In the genomic region with DNA sequence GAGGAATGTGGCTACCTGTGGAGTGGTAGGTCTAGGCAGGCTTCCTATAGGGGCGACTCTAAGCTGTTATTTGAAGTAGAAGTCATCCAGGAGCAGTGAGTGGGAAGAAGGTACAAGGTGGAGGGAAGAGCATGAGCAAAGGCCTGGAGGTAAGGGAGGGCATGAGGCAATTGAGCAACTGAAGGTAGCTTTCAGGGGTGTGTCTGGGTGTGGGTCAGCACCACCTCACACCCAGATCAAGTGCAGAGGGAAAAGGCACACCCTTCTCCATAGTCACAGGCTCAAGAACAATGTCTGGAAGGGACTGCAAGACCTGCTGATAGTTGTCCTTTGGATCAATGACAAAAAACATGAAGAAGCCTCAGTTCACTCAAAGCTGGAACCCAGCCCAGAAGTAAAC, we compare ENCODE assay signal across 17 cellular contexts. TPM values are rescaled to one million over a fixed set of nuclear protein-coding genes. Genes with fewer than 3 reads are reported as not detected.
A peak's percentile ranks its signal among the peaks of the same experiment; 100 is the strongest.
DNase-seq lines count a peak whose midpoint lies in the region; ATAC-seq and TF ChIP-seq lines count a peak whose summit lies in the region.
"Had no signal": no experiment of that assay in that cellular context is flagged by ENCODE, and none has a peak within 500 bp of the region (broad histone marks: within the 10 kb centered on the region; RNA-seq: fewer than 3 reads in every experiment).

No MANE protein-coding gene starts in this region.

- H3K9me2 ChIP-seq in GM23338 (ENCODE audit: insufficient read depth) (peaks cover 10% of the 10 kb centered on the region; the same call in 1 of the 2 replicates), PC-9 (ENCODE audit: insufficient read depth) (no peaks in the 10 kb centered on the region)

- H3K23ac ChIP-seq in mesendoderm (ENCODE audit: low read length) = no peak overlapping the region

- H3K4me3 Mint-ChIP-seq in GM23338 = no peak overlapping the region
- H3K4me3 Mint-ChIP-seq: B cell; CD8-positive, alpha-beta memory T cell had no signal

- intact Hi-C loops in PC-9 (cut with micrococcal nuclease; ENCODE audit: unreplicated experiment) = no loop called here

- no peak overlapping the region for H3K4me3 ChIP-seq in GM23338
- no peak overlapping the region for H3K4me3 ChIP-seq in PC-9
- H3K4me3 ChIP-seq in esophagus (ENCODE audit: low read depth in 1 of 2, low read length in 2 of 2) = no peak overlapping the region
- H3K4me3 ChIP-seq in mesendoderm (ENCODE audit: low read length) = no peak overlapping the region
- H3K4me3 ChIP-seq: BLaER1 treated with 17β-estradiol and CSF1 and Interleukin-3, amounts not matched to agents 10 nM and 100 nM; GM23248 had no signal

- DNase-seq in GM23338 (ENCODE audit: low spot score) (no peak), PC-9 (no peak), mesendoderm (peak; percentile 46), HEK293T (ENCODE audit: extremely low spot score) (no peak)
- DNase-seq in activated CD8-positive, alpha-beta memory T cell treated with anti-CD3 and anti-CD28 coated beads, Interleukin-2, amount 50 U/mL, for 4 hours = no peak
- DNase-seq: CD8-positive, alpha-beta memory T cell; COR-L47; DMS153; DMS79; GDM1; GM23248; H7 had no signal

- WGBS in esophagus, 2 donors = 72 to 73% methylated on average over 1 of the region's 1 CpG
- WGBS in mesendoderm (ENCODE audit: extremely low coverage, insufficient coverage, low lambda C conversion rate) = no CpG with 5 or more reads among the region's 1 CpG

- no peak overlapping the region for H3K56ac ChIP-seq in mesendoderm (ENCODE audit: low read length)

- no peak overlapping the region for H3K9ac ChIP-seq in mesendoderm (ENCODE audit: low read length)
- H3K9ac ChIP-seq: BLaER1 treated with 17β-estradiol and CSF1 and Interleukin-3, amounts not matched to agents 10 nM and 100 nM; GM23248 had no signal

- H3F3A ChIP-seq in GM23338 (replicated peaks; ENCODE audit: low read depth) = no peaks in the 10 kb centered on the region
- no peaks in the 10 kb centered on the region for H3F3A ChIP-seq in PC-9 (ENCODE audit: insufficient read depth, low read depth)

- no peaks in the 10 kb centered on the region for H3K4me1 ChIP-seq in GM23338 (ENCODE audit: insufficient read depth)
- peaks cover 11% of the 10 kb centered on the region for H3K4me1 ChIP-seq in PC-9 (replicated peaks; ENCODE audit: insufficient read depth)
- H3K4me1 ChIP-seq in esophagus (ENCODE audit: control insufficient read depth in 2 of 2, insufficient read depth in 2 of 2, low read length in 1 of 2) = peaks cover 7 to 10% of the 10 kb centered on the region in 2 donors
- no peaks in the 10 kb centered on the region for H3K4me1 ChIP-seq in mesendoderm (ENCODE audit: control insufficient read depth, low read depth, low read length)
- H3K4me1 ChIP-seq: BLaER1 treated with 17β-estradiol and CSF1 and Interleukin-3, amounts not matched to agents 10 nM and 100 nM had no signal

- no peaks in the 10 kb centered on the region for H3K9me3 ChIP-seq in PC-9 (ENCODE audit: insufficient read depth, low read depth)
- H3K9me3 ChIP-seq in esophagus (ENCODE audit: control insufficient read depth in 2 of 2, insufficient read depth in 1 of 2, low read depth in 1 of 2, low read length in 1 of 2) = peaks cover 0 to 4% of the 10 kb centered on the region in 2 donors
- H3K9me3 ChIP-seq: BLaER1 treated with 17β-estradiol and CSF1 and Interleukin-3, amounts not matched to agents 10 nM and 100 nM had no signal

- H3K4me2 ChIP-seq in GM23338 (no peak overlapping the region), PC-9 (0 out of 2 replicates have a peak overlapping the region, but pooled peaks have one; percentile 12), mesendoderm (ENCODE audit: low read length) (no peak overlapping the region)
- H3K4me2 ChIP-seq: BLaER1 treated with 17β-estradiol and CSF1 and Interleukin-3, amounts not matched to agents 10 nM and 100 nM had no signal

- H3K4ac ChIP-seq in mesendoderm (ENCODE audit: low read depth, low read length) = no peak overlapping the region

- no peaks in the 10 kb centered on the region for H4K20me1 ChIP-seq in GM23338 (replicated peaks; ENCODE audit: insufficient read depth)
- H4K20me1 ChIP-seq in PC-9 (ENCODE audit: insufficient read depth) = no peaks in the 10 kb centered on the region
- H4K20me1 ChIP-seq: BLaER1 treated with 17β-estradiol and CSF1 and Interleukin-3, amounts not matched to agents 10 nM and 100 nM had no signal

- TF ChIP-seq CTCF in GM23338 (conservative IDR thresholded peaks at IDR 0.05; ENCODE audit: low read depth in 2 of 2) (no peak), PC-9 (conservative IDR thresholded peaks at IDR 0.05) (no peak)

- H4K5ac ChIP-seq in mesendoderm (ENCODE audit: low read length) = no peak overlapping the region

- peaks cover 2% of the 10 kb centered on the region for H3K27me3 Mint-ChIP-seq in GM23338 (ENCODE audit: insufficient read depth, low read depth, poor library complexity)

- no peak overlapping the region for H2BK5ac ChIP-seq in mesendoderm (ENCODE audit: low read length)

- CTCF ChIA-PET in PC-9 (lab: Charles Lee) = no interaction called here
- CTCF ChIA-PET in HEK293T (lab: Yijun Ruan, JAX) = interaction anchor here (1.2 kb wide), 1 partner anchor 11 kb away, joined by 3 read pairs; no protein-coding TSS in a partner anchor

- H3K79me1 ChIP-seq in mesendoderm (ENCODE audit: low read length) = no peaks in the 10 kb centered on the region

- ATAC-seq in GM23338 = no peak
- ATAC-seq: HCT116, HepG2 had no signal

- H3K27ac ChIP-seq in GM23338 (ENCODE audit: low read depth) (no peak overlapping the region), PC-9 (no peak overlapping the region), esophagus (ENCODE audit: low read depth in 2 of 2, low read length in 1 of 2) (peak overlapping the region; percentile 79 to 94), mesendoderm (ENCODE audit: low read depth, low read length) (no peak overlapping the region)
- H3K27ac ChIP-seq: BLaER1 treated with 17β-estradiol and CSF1 and Interleukin-3, amounts not matched to agents 10 nM and 100 nM; GM23248 had no signal

- no peak overlapping the region for H3K27ac Mint-ChIP-seq in GM23338
- H3K27ac Mint-ChIP-seq: B cell; CD8-positive, alpha-beta memory T cell had no signal

- POLR2A ChIA-PET in PC-9 (lab: Charles Lee; ENCODE audit: unreplicated experiment) (no interaction called here), HEK293T (lab: Yijun Ruan, JAX) (no interaction called here)

- no peak overlapping the region for H4K8ac ChIP-seq in mesendoderm (ENCODE audit: low read depth, low read length)

- H2AFZ ChIP-seq in GM23338 = no peak overlapping the region
- H2AFZ ChIP-seq in PC-9 = no peak overlapping the region
- H2AFZ ChIP-seq: GM23248 had no signal

- H2BK15ac ChIP-seq in mesendoderm (replicated peaks; ENCODE audit: low read depth) = no peak overlapping the region

- H3K27me3 ChIP-seq in GM23338 (ENCODE audit: insufficient read depth) (no peaks in the 10 kb centered on the region), PC-9 (ENCODE audit: insufficient read depth, low read depth) (no peaks in the 10 kb centered on the region), esophagus (ENCODE audit: control insufficient read depth in 1 of 2, insufficient read depth in 2 of 2, low read length in 2 of 2) (no peaks in the 10 kb centered on the region), mesendoderm (ENCODE audit: insufficient read depth, low read length, poor library complexity) (no peaks in the 10 kb centered on the region)
- H3K27me3 ChIP-seq: BLaER1 treated with 17β-estradiol and CSF1 and Interleukin-3, amounts not matched to agents 10 nM and 100 nM had no signal

- BruUV-seq in PC-9 (replicated peaks; lab: Mats Ljungman, UMichigan) = no TSS peak

- H2BK120ac ChIP-seq in mesendoderm (ENCODE audit: low read depth, low read length) = no peak overlapping the region

- H3K9me3 Mint-ChIP-seq in GM23338 = no peaks in the 10 kb centered on the region; the same call in 2 of the 3 replicates

- 0 out of 3 replicates have a peak, but pooled peaks cover 3% of the 10 kb centered on the region for H3K4me1 Mint-ChIP-seq in GM23338
- H3K4me1 Mint-ChIP-seq: B cell; CD8-positive, alpha-beta memory T cell had no signal

- H3K18ac ChIP-seq in mesendoderm (ENCODE audit: low read length) = no peak overlapping the region

- H3K36me3 Mint-ChIP-seq in GM23338 (ENCODE audit: low read depth) = no peaks in the 10 kb centered on the region
- H3K36me3 Mint-ChIP-seq: CD8-positive, alpha-beta memory T cell had no signal

- H3K36me3 ChIP-seq in GM23338 (ENCODE audit: insufficient read depth) (no peaks in the 10 kb centered on the region), PC-9 (ENCODE audit: low read depth) (no peaks in the 10 kb centered on the region), esophagus (ENCODE audit: control insufficient read depth in 2 of 2, insufficient read depth in 2 of 2, low read length in 1 of 2) (no peaks in the 10 kb centered on the region), mesendoderm (ENCODE audit: control insufficient read depth, insufficient read depth, low read length) (no peaks in the 10 kb centered on the region)
- H3K36me3 ChIP-seq: BLaER1 treated with 17β-estradiol and CSF1 and Interleukin-3, amounts not matched to agents 10 nM and 100 nM had no signal

- H2AK5ac ChIP-seq in mesendoderm (ENCODE audit: low read length) = no peak overlapping the region

- H3K79me2 ChIP-seq in GM23338 (replicated peaks; ENCODE audit: insufficient read depth) (no peaks in the 10 kb centered on the region), PC-9 (ENCODE audit: low read depth) (no peaks in the 10 kb centered on the region), mesendoderm (ENCODE audit: control insufficient read depth, insufficient read depth, low read length) (no peaks in the 10 kb centered on the region)

TF ChIP-seq in GM23338, 12 proteins besides CTCF, POLR2A, EP300 and RAD21 (continues in another document):
- no peak for TF ChIP-seq EZH2phosphoT487 (IDR thresholded peaks at IDR 0.05; ENCODE audit: unreplicated experiment)

TF ChIP-seq in HEK293T, 16 proteins besides CTCF, POLR2A, EP300 and RAD21 (continues in another document):
- no peak for TF ChIP-seq LEF1 (IDR thresholded peaks at IDR 0.05; ENCODE audit: borderline replicate concordance)
- TF ChIP-seq SUZ12 (IDR thresholded peaks at IDR 0.05) = no peak
- TF ChIP-seq FOXA1 (IDR thresholded peaks at IDR 0.05) = no peak
- TF ChIP-seq ZNF384 (IDR thresholded peaks at IDR 0.05) = no peak
- TF ChIP-seq ELF4 (IDR thresholded peaks at IDR 0.05) = no peak
- no peak for TF ChIP-seq BHLHE40 (IDR thresholded peaks at IDR 0.05; ENCODE audit: borderline replicate concordance)
- no peak for TF ChIP-seq TARDBP (IDR thresholded peaks at IDR 0.05)
- no peak for TF ChIP-seq SP1 (IDR thresholded peaks at IDR 0.05)
- no peak for TF ChIP-seq FOXK2 (IDR thresholded peaks at IDR 0.05)
- TF ChIP-seq NFRKB (IDR thresholded peaks at IDR 0.05) = no peak

RNA-seq across cellular contexts. Expression of a gene that starts 46.5 kb away (rescaled TPM):
- total RNA-seq in GM23338 (2014; rRNA removed; shearing (Covaris generic)) = not detected in 2 replicates
- polyA plus RNA-seq in GM23338 (2016; fragmentation: Nextera tagmentation; extraction: Ambion mirVana) (0.10 TPM in 1 of 2 replicates, not detected in the other), esophagus (under 1 TPM; 0.14 to 0.75 TPM)
- not detected in 2 replicates for total RNA-seq in PC-9 (2021)
- polyA plus RNA-seq in mesendoderm (2013, experiment 1 of 2) = 0.06 TPM
- polyA plus RNA-seq in mesendoderm (2013, experiment 2 of 2) = 0.07 TPM
- total RNA-seq: CD8-positive, alpha-beta memory T cell; GM23248; H7; HepG2 had no signal
- polyA plus RNA-seq: CD8-positive, alpha-beta memory T cell; GM23248; HepG2 had no signal

Comparison
In these comparisons a context has a peak if more than half of its experiments do, and no peak if none do; other contexts are left out.
1. H3K27ac ChIP-seq: peak in esophagus (2 of 2); none in GM23338 (single experiment), PC-9 (single experiment) and mesendoderm (single experiment).